9 cellular contexts compared by ENCODE assay signal in the genomic region with DNA sequence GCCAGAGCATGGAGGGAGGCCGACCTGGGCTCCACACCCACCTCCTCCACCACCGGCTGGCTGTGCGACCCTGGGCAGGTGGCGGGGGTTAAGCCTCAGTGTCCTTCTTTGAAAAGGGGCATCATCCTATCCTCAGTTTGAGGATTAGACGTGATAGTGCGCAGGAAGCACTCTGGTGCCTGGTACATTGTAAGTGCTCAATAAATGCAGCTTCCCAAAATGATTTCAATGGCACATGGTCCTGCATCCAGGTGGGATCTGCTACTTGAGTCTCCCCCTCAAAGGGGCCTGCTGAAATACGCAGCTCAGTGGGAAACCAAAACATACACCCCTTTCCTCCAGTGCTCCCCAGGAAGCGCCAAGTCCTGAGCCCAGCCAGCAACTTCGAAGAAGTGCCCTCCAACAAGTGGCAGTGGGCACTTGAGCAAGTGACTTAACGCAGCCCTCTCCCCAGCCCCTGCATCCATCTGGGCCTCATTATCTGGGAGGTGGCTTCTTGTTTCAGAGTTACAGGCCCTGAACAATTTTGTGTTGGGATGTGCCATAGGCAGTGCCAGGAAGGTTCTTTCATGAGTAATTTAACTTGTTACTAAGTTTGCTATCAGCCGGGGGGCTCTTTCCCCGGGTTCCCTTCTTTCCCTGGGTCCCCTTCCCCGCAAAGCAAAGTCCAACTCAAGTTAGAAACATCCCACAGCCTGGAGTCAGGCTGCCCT. TPM values are rescaled to one million over a fixed set of nuclear protein-coding genes. Genes with fewer than 3 reads are reported as not detected.
DNase-seq lines count a peak whose midpoint lies in the region; ATAC-seq and TF ChIP-seq lines count a peak whose summit lies in the region.
"Had no signal": no experiment of that assay in that cellular context is flagged by ENCODE, and none has a peak within 500 bp of the region (broad histone marks: within the 10 kb centered on the region; RNA-seq: fewer than 3 reads in every experiment).

No MANE protein-coding gene starts in this region.

- TF ChIP-seq CTCF in RWPE2 (IDR thresholded peaks at IDR 0.05; ENCODE audit: poor library complexity, severe bottlenecking) (no peak), fibroblast of lung (conservative IDR thresholded peaks at IDR 0.05 in 1 of 2, IDR thresholded peaks at IDR 0.05 in 1 of 2; ENCODE audit: low read depth in 1 of 2, low read length in 2 of 2) (no peak), parathyroid adenoma (IDR thresholded peaks at IDR 0.05) (no peak), GM10248 (IDR thresholded peaks at IDR 0.05; ENCODE audit: control extremely low read depth, extremely low read depth, low read depth, missing control alignments) (no peak), GM13977 (IDR thresholded peaks at IDR 0.05; ENCODE audit: extremely low read depth, insufficient read depth, missing control alignments) (no peak)

- peaks cover 10 to 38% (median 17%) of the 10 kb centered on the region in 11 experiments; a peak in 19 of 22 replicates for H3K36me3 ChIP-seq in BLaER1 treated with 17β-estradiol and CSF1 and Interleukin-3, amounts not matched to agents 10 nM and 100 nM
- H3K36me3 ChIP-seq in RWPE2 (ENCODE audit: low read depth) (peaks cover 95% of the 10 kb centered on the region), fibroblast of lung (ENCODE audit: control insufficient read depth, insufficient read depth, low read length) (peaks cover 5% of the 10 kb centered on the region), parathyroid adenoma (ENCODE audit: control insufficient read depth, insufficient read depth, low read length) (no peaks in the 10 kb centered on the region)

- POLR2A ChIA-PET in GM10248 (lab: Yijun Ruan, JAX) = no interaction called here

- peaks cover 95% of the 10 kb centered on the region for H3K79me2 ChIP-seq in fibroblast of lung (ENCODE audit: control insufficient read depth, insufficient read depth, low read length)
- peaks cover 89% of the 10 kb centered on the region for H3K79me2 ChIP-seq in parathyroid adenoma

- H3K27me3 ChIP-seq in BLaER1 treated with 17β-estradiol and CSF1 and Interleukin-3, amounts not matched to agents 10 nM and 100 nM = no peaks in the 10 kb centered on the region
- H3K27me3 ChIP-seq in RWPE2 (ENCODE audit: insufficient read depth, poor library complexity, severe bottlenecking) = no peaks in the 10 kb centered on the region
- no peaks in the 10 kb centered on the region for H3K27me3 ChIP-seq in fibroblast of lung (ENCODE audit: control insufficient read depth, insufficient read depth, low read length)
- H3K27me3 ChIP-seq in parathyroid adenoma (ENCODE audit: control insufficient read depth, insufficient read depth, low read length) = no peaks in the 10 kb centered on the region

- no peaks in the 10 kb centered on the region for H3K9me3 ChIP-seq in BLaER1 treated with 17β-estradiol and CSF1 and Interleukin-3, amounts not matched to agents 10 nM and 100 nM (replicated peaks in 1 of 11)
- no peaks in the 10 kb centered on the region for H3K9me3 ChIP-seq in RWPE2 (ENCODE audit: severe bottlenecking)
- H3K9me3 ChIP-seq in fibroblast of lung (ENCODE audit: control insufficient read depth, insufficient read depth, low read depth, low read length) = no peaks in the 10 kb centered on the region
- no peaks in the 10 kb centered on the region for H3K9me3 ChIP-seq in parathyroid adenoma (ENCODE audit: control insufficient read depth, low read length)
- H3K9me3 ChIP-seq: mucosa of descending colon had no signal

- H3K4me2 ChIP-seq in BLaER1 treated with 17β-estradiol and CSF1 and Interleukin-3, amounts not matched to agents 10 nM and 100 nM = peak overlapping the region; percentile 80 to 99 (median 88)
- peak overlapping the region; percentile 46 for H3K4me2 ChIP-seq in fibroblast of lung (ENCODE audit: extremely low read depth, insufficient read depth, low read length)
- H3K4me2 ChIP-seq in parathyroid adenoma (ENCODE audit: low read length) = peak overlapping the region; percentile 28

- in situ Hi-C loops in GM13977 (cut with MboI; ENCODE audit: low pct_unique_long_range_greater_than_20kb, low sequenced_read_pairs, unreplicated experiment) = no loop called here

- H2AFZ ChIP-seq in fibroblast of lung (ENCODE audit: low read length) (no peak overlapping the region), parathyroid adenoma (no peak overlapping the region)

- ATAC-seq in RWPE2 (ENCODE audit: low read depth) (no peak), HG03108 (IDR thresholded peaks at IDR 0.05; ENCODE audit: unreplicated experiment) (no peak)

- peak overlapping the region in 9 of 11 experiments; percentile 42 to 75 (median 65); a peak in 16 of 22 replicates for H3K9ac ChIP-seq in BLaER1 treated with 17β-estradiol and CSF1 and Interleukin-3, amounts not matched to agents 10 nM and 100 nM
- no peak overlapping the region for H3K9ac ChIP-seq in fibroblast of lung (ENCODE audit: insufficient read depth, low read length)
- no peak overlapping the region for H3K9ac ChIP-seq in parathyroid adenoma

- H3K4me3 ChIP-seq in BLaER1 treated with 17β-estradiol and CSF1 and Interleukin-3, amounts not matched to agents 10 nM and 100 nM = peak overlapping the region in 6 of 10 experiments; percentile 2 to 25 (median 8); a peak in 3 of 20 replicates
- no peak overlapping the region for H3K4me3 ChIP-seq in RWPE2 (ENCODE audit: severe bottlenecking)
- no peak overlapping the region for H3K4me3 ChIP-seq in fibroblast of lung (replicated peaks in 1 of 4; ENCODE audit: control extremely low read depth in 1 of 4, insufficient read depth in 1 of 4, low read depth in 3 of 4, low read length in 4 of 4)
- no peak overlapping the region for H3K4me3 ChIP-seq in parathyroid adenoma (ENCODE audit: low read depth, low read length)
- H3K4me3 ChIP-seq: mucosa of descending colon had no signal

- peak overlapping the region in 10 of 11 experiments; percentile 56 to 89 (median 79); a peak in 19 of 22 replicates for H3K27ac ChIP-seq in BLaER1 treated with 17β-estradiol and CSF1 and Interleukin-3, amounts not matched to agents 10 nM and 100 nM
- H3K27ac ChIP-seq in RWPE2 (ENCODE audit: poor library complexity, severe bottlenecking) = peak overlapping the region; percentile 100
- peak overlapping the region; percentile 83 for H3K27ac ChIP-seq in fibroblast of lung (ENCODE audit: insufficient read depth, low read length)
- peak overlapping the region; percentile 95 for H3K27ac ChIP-seq in parathyroid adenoma

- CTCF ChIA-PET in GM10248 (lab: Yijun Ruan, JAX) = interaction anchor here (0.7 to 2.0 kb wide), 4 partner anchors 9 to 265 kb away, joined by 3 to 8 read pairs (median 4); partner anchors contain the start of genes FAM98C, MRPS12 and SARS2

- H3K4me1 ChIP-seq in BLaER1 treated with 17β-estradiol and CSF1 and Interleukin-3, amounts not matched to agents 10 nM and 100 nM = peaks cover 83 to 98% (median 87%) of the 10 kb centered on the region in 10 experiments
- H3K4me1 ChIP-seq in RWPE2 (ENCODE audit: insufficient read depth, poor library complexity, severe bottlenecking) (peaks cover 91% of the 10 kb centered on the region), fibroblast of lung (ENCODE audit: control insufficient read depth, extremely low read depth, insufficient read depth, low read length) (peaks cover 56% of the 10 kb centered on the region), parathyroid adenoma (peaks cover 85% of the 10 kb centered on the region)

- DNase-seq in RWPE2 (ENCODE audit: low spot score) = no peak
- DNase-seq in fibroblast of lung (ENCODE audit: low read depth in 2 of 2) = no peak
- no peak for DNase-seq in hepatic stellate cell (ENCODE audit: low spot score)
- no peak for DNase-seq in GM10248 (ENCODE audit: extremely low spot score)
- DNase-seq in GM13977 (ENCODE audit: low spot score) = no peak

- H4K20me1 ChIP-seq in BLaER1 treated with 17β-estradiol and CSF1 and Interleukin-3, amounts not matched to agents 10 nM and 100 nM = peaks cover 46 to 99% (median 56%) of the 10 kb centered on the region in 11 experiments; a peak in 21 of 22 replicates
- H4K20me1 ChIP-seq in fibroblast of lung (ENCODE audit: control insufficient read depth, extremely low read depth, insufficient read depth, low read length) = no peaks in the 10 kb centered on the region

RNA-seq across cellular contexts. Expression of gene ACTN4, which starts 17.9 kb away (rescaled TPM):
- total RNA-seq in fibroblast of lung = 65.0 and 127 TPM in 2 replicates
- 363 and 683 TPM in 2 replicates for polyA plus RNA-seq in fibroblast of lung
- polyA plus RNA-seq in fibroblast of lung (2012) = 608 and 1,180 TPM in 2 replicates
- polyA minus RNA-seq in fibroblast of lung (ENCODE audit: low replicate concordance) = 641 and 1,577 TPM in 2 replicates

RNA-seq across cellular contexts. Expression of gene EIF3K, which starts 46.4 kb away (rescaled TPM):
- total RNA-seq in fibroblast of lung = 198 and 334 TPM in 2 replicates
- 171 and 280 TPM in 2 replicates for polyA plus RNA-seq in fibroblast of lung
- 288 and 298 TPM in 2 replicates for polyA plus RNA-seq in fibroblast of lung (2012)
- polyA minus RNA-seq in fibroblast of lung (ENCODE audit: low replicate concordance) = 519 and 653 TPM in 2 replicates

RNA-seq across cellular contexts. Expression of gene MAP4K1, which starts 47.6 kb away (rescaled TPM):
- under 0.01 and 0.17 TPM in 2 replicates for total RNA-seq in fibroblast of lung
- polyA plus RNA-seq in fibroblast of lung = 0.09 and 0.12 TPM in 2 replicates
- 0.27 TPM in 1 of 2 replicates, not detected in the other for polyA plus RNA-seq in fibroblast of lung (2012)
- polyA minus RNA-seq in fibroblast of lung (ENCODE audit: low replicate concordance) = not detected in 2 replicates

Comparison
In these comparisons a context has a peak if more than half of its experiments do, and no peak if none do; other contexts are left out.
1. H3K4me2 ChIP-seq: peak in every context shown above with its lines; median percentile 88 in BLaER1 treated with 17β-estradiol and CSF1 and Interleukin-3, amounts not matched to agents 10 nM and 100 nM; 46 in fibroblast of lung; 28 in parathyroid adenoma.
2. H3K4me3 ChIP-seq: peak in BLaER1 treated with 17β-estradiol and CSF1 and Interleukin-3, amounts not matched to agents 10 nM and 100 nM (6 of 10); none in RWPE2 (single experiment), fibroblast of lung (0 of 4) and parathyroid adenoma (single experiment).
3. H3K9ac ChIP-seq: peak in BLaER1 treated with 17β-estradiol and CSF1 and Interleukin-3, amounts not matched to agents 10 nM and 100 nM (9 of 11); none in fibroblast of lung (single experiment) and parathyroid adenoma (single experiment).
4. Peak in every context shown above with its lines, with median percentiles within 50 percentile points of each other: H3K27ac ChIP-seq.